Comparison of ENCODE assay signal across 9 cellular contexts in genomic region chr3:30112904-30113484, GRCh38.
DNase-seq lines count a peak whose midpoint lies in the region; ATAC-seq and TF ChIP-seq lines count a peak whose summit lies in the region.
"Had no signal": no experiment of that assay in that cellular context is flagged by ENCODE, and none has a peak within 500 bp of the region (broad histone marks: within the 10 kb centered on the region; RNA-seq: fewer than 3 reads in every experiment).

No MANE protein-coding gene starts in this region.

- no peaks in the 10 kb centered on the region for H3K9me3 ChIP-seq in uterus

- ATAC-seq in GM18858 (IDR thresholded peaks at IDR 0.05; ENCODE audit: unreplicated experiment): no peak
- ATAC-seq: stimulated activated naive CD8-positive, alpha-beta T cell treated with anti-CD3 and anti-CD28 coated beads, Interleukin-15, amount 100 ng/mL, for 72 hours had no signal

- no peaks in the 10 kb centered on the region for H3K79me2 ChIP-seq in ACC112 (ENCODE audit: control insufficient read depth, insufficient read depth, low read length, unreplicated experiment)

- DNase-seq in NCI-H2081 treated with DMSO at 0.1 percent for 48 hours (lab: John Stamatoyannopoulos, UW): peak; percentile 26
- peak; percentile 78 for DNase-seq in astrocyte of the spinal cord (ENCODE audit: low read depth, low spot score)
- DNase-seq in kidney tubule cell (ENCODE audit: low spot score): peak; percentile 43
- DNase-seq in uterus: no peak
- DNase-seq in activated gamma-delta T cell (lab: John Stamatoyannopoulos, UW): no peak

- TF ChIP-seq CTCF in GM12875 (IDR thresholded peaks at IDR 0.05; ENCODE audit: borderline replicate concordance, insufficient read depth, low read depth, low read length) (peak; percentile 17; the same call in 1 of the 2 replicates), astrocyte of the spinal cord (IDR thresholded peaks at IDR 0.05; ENCODE audit: low read depth, low read length) (peak; percentile 51), uterus (IDR thresholded peaks at IDR 0.05) (peak; percentile 71 to 73 (median 72))

- no peak for TF ChIP-seq POLR2A in uterus (IDR thresholded peaks at IDR 0.05)

- H3K27ac ChIP-seq in ACC112 (ENCODE audit: low read depth, low read length): no peak overlapping the region
- H3K27ac ChIP-seq in uterus: no peak overlapping the region

- H3K4me3 ChIP-seq in ACC112 (ENCODE audit: low read depth, low read length) (no peak overlapping the region), GM12875 (ENCODE audit: low read depth, low read length) (no peak overlapping the region), astrocyte of the spinal cord (ENCODE audit: low read depth, low read length) (no peak overlapping the region), uterus (no peak overlapping the region)

- peaks cover 19% of the 10 kb centered on the region for H3K4me1 ChIP-seq in ACC112 (ENCODE audit: control insufficient read depth, insufficient read depth, low read length, unreplicated experiment)
- H3K4me1 ChIP-seq in uterus: peaks cover 0 to 5% of the 10 kb centered on the region in 2 donors

- H3K27me3 ChIP-seq in ACC112 (ENCODE audit: insufficient read depth, low read length): no peaks in the 10 kb centered on the region
- no peaks in the 10 kb centered on the region for H3K27me3 ChIP-seq in uterus

- intact Hi-C loops in uterus (cut with DNase I; ENCODE audit: low total_unique reads): loop anchor here (10.0 kb wide), 1 partner anchor 582 kb away; no protein-coding TSS in a partner anchor

- H3K36me3 ChIP-seq in ACC112 (ENCODE audit: insufficient read depth, low read length): no peaks in the 10 kb centered on the region
- no peaks in the 10 kb centered on the region for H3K36me3 ChIP-seq in uterus

- in situ Hi-C loops in astrocyte of the spinal cord (cut with HindIII; ENCODE audit: low sequenced_read_pairs): no loop called here

- peak overlapping the region; percentile 96 for H2AFZ ChIP-seq in ACC112 (ENCODE audit: low read length, unreplicated experiment)

Comparison
In these comparisons a context has a peak if more than half of its experiments do, and no peak if none do; other contexts are left out.
1. CTCF ChIP-seq: peak in every context shown above with its lines; median percentile 72 in uterus; 51 in astrocyte of the spinal cord; 17 in GM12875.
2. DNase-seq: peak in NCI-H2081 treated with DMSO at 0.1 percent for 48 hours (single experiment), astrocyte of the spinal cord (single experiment) and kidney tubule cell (single experiment); none in uterus (0 of 2) and activated gamma-delta T cell (single experiment).